ENCODE assay signal across 8 cellular contexts in the genomic region with DNA sequence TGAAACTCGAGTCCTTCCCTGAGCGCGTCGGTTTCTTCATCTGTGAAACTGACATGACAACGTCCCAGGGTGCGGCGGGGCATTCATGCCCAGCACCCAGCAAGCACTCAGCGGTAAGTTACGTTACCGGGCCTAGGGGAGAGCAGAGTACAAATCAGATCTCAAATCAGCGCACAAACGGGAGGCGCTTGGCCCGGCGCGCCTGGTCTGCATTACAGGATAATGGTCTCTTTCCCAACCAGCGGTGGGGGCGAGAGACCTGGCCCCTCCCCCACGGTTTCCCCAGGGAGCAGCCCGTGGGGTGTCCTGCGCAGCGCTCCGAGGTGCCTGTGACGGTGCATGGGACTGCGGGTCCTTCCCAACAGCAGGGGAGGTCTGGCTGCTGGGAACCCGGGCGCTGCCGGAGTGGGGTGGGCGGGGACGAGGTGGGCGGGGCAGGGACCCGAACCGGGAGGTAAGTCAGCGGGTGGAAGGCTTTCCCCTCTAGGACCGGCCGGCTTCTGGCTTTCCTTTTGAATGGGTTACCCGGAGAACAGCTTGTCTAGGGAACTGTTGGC. TPM values are rescaled to one million over a fixed set of nuclear protein-coding genes. Genes with fewer than 3 reads are reported as not detected.
DNase-seq lines count a peak whose midpoint lies in the region; ATAC-seq, FAIRE-seq and TF ChIP-seq lines count a peak whose summit lies in the region.

No MANE protein-coding gene starts in this region.

- POLR2A ChIA-PET in K562 (lab: Yijun Ruan, JAX), result interaction anchor here (0.5 kb wide), 1 partner anchor 373 kb away, joined by 3 read pairs; no protein-coding TSS in a partner anchor

- H3K27me3 ChIP-seq in K562 (ENCODE audit: control insufficient read depth in 2 of 2, insufficient read depth in 2 of 2, low read length in 2 of 2) (peaks cover 26 to 91% of the 10 kb centered on the region in 2 experiments), kidney epithelial cell (ENCODE audit: control insufficient read depth, insufficient read depth, low read length) (no peaks in the 10 kb centered on the region), testis (no peaks in the 10 kb centered on the region)
- peaks cover 24% of the 10 kb centered on the region for H3K27me3 ChIP-seq in effector memory CD4-positive, alpha-beta T cell (replicated peaks; ENCODE audit: control insufficient read depth, insufficient read depth, low read length, poor library complexity, severe bottlenecking)

- no peak overlapping the region for H2AFZ ChIP-seq in K562 (ENCODE audit: low read depth, low read length)

- TF ChIP-seq POLR2A in K562 (conservative IDR thresholded peaks at IDR 0.05) (no peak), testis (IDR thresholded peaks at IDR 0.05) (no peak)

- DNase-seq in Right ventricle myocardium superior (peak; percentile 46), Right ventricle myocardium inferior (ENCODE audit: missing footprints) (no peak), K562 (ENCODE audit: extremely low read depth in 1 of 4, low spot score in 3 of 4) (peak in 2 of 4 experiments; percentile 54 to 63), kidney epithelial cell (ENCODE audit: low read depth) (no peak), testis (peak; percentile 25), retina (no peak), NCI-H2081 treated with DMSO at 0.1 percent for 48 hours (lab: John Stamatoyannopoulos, UW) (no peak)
- DNase-seq in effector memory CD4-positive, alpha-beta T cell, result no peak

- intact Hi-C loops in Right ventricle myocardium superior (cut with DNase I), result loop anchor here (10.0 kb wide), 1 partner anchor 150 kb away; no protein-coding TSS in a partner anchor
- intact Hi-C loops in Right ventricle myocardium inferior (cut with DNase I), result loop anchor here (5.0 to 10.0 kb wide), 2 partner anchors 58 to 150 kb away; no protein-coding TSS in a partner anchor
- intact Hi-C loops in K562 (cut with micrococcal nuclease), result loop anchor here (10.0 kb wide), 1 partner anchor 280 kb away; the partner anchor contains the start of gene CTRC
- intact Hi-C loops in testis (cut with DNase I; ENCODE audit: low total_unique reads), result loop anchor here (10.0 kb wide), 1 partner anchor 120 kb away; no protein-coding TSS in a partner anchor

- no peaks in the 10 kb centered on the region for H3K9me1 ChIP-seq in K562 (ENCODE audit: control insufficient read depth, insufficient read depth, low read length)

- 0 out of 2 replicates have a peak, but pooled peaks cover 7% of the 10 kb centered on the region for H4K20me1 ChIP-seq in K562 (replicated peaks; ENCODE audit: control insufficient read depth, insufficient read depth, low read length)

- TF ChIP-seq EP300 in K562 (IDR thresholded peaks at IDR 0.05; ENCODE audit: low read length), result no peak

- H3K9ac ChIP-seq in K562 (ENCODE audit: insufficient read depth in 1 of 2, low read depth in 2 of 2, low read length in 2 of 2), result peak overlapping the region in 1 of 2 experiments; percentile 42; a peak in 1 of 4 replicates

- H3K4me2 ChIP-seq in K562 (ENCODE audit: insufficient read depth, low read length), result peak overlapping the region; percentile 51; the same call in 1 of the 2 replicates

- TF ChIP-seq CTCF in K562 (IDR thresholded peaks at IDR 0.05 in 2 of 3, conservative IDR thresholded peaks at IDR 0.05 in 1 of 3; ENCODE audit: insufficient read depth in 2 of 3, low read depth in 1 of 3, low read length in 3 of 3), result no peak
- no peak for TF ChIP-seq CTCF in kidney epithelial cell (IDR thresholded peaks at IDR 0.05; ENCODE audit: insufficient read depth, low read length, poor library complexity, severe bottlenecking)
- no peak for TF ChIP-seq CTCF in testis (IDR thresholded peaks at IDR 0.05)

- H3K27ac ChIP-seq in K562 (ENCODE audit: extremely low read depth, low read depth, low read length), result no peak overlapping the region
- peak overlapping the region in 1 of 2 donors; percentile 26 for H3K27ac ChIP-seq in testis
- H3K27ac ChIP-seq in effector memory CD4-positive, alpha-beta T cell (ENCODE audit: insufficient read depth, low read length, poor library complexity, severe bottlenecking), result no peak overlapping the region

- no peak for ATAC-seq in Right ventricle myocardium superior (ENCODE audit: poor library complexity)
- ATAC-seq in Right ventricle myocardium inferior, result no peak
- no peak; the same call in 2 of the 3 replicates for ATAC-seq in K562

- H3K9me3 ChIP-seq in K562 (replicated peaks; ENCODE audit: control insufficient read depth, insufficient read depth, low read depth, low read length), result no peaks in the 10 kb centered on the region
- no peaks in the 10 kb centered on the region for H3K9me3 ChIP-seq in testis
- no peaks in the 10 kb centered on the region for H3K9me3 ChIP-seq in effector memory CD4-positive, alpha-beta T cell (ENCODE audit: control insufficient read depth, low read length)

- H3K4me3 ChIP-seq in K562, result no peak overlapping the region
- H3K4me3 ChIP-seq in kidney epithelial cell (ENCODE audit: low read depth, low read length), result peak overlapping the region; percentile 75
- H3K4me3 ChIP-seq in testis, result peak overlapping the region; percentile 64 to 74
- H3K4me3 ChIP-seq in effector memory CD4-positive, alpha-beta T cell (ENCODE audit: insufficient read depth, low read depth, low read length, poor library complexity, severe bottlenecking), result no peak overlapping the region

- in situ Hi-C loops in K562 (cut with MboI), result loop anchor here (5.0 kb wide), 2 partner anchors 103 to 278 kb away; no protein-coding TSS in a partner anchor

- peaks cover 6 to 26% of the 10 kb centered on the region in 2 experiments for H3K4me1 ChIP-seq in K562 (replicated peaks in 1 of 2; ENCODE audit: control insufficient read depth in 2 of 2, insufficient read depth in 2 of 2, low read length in 2 of 2)
- peaks cover 14% of the 10 kb centered on the region for H3K4me1 ChIP-seq in testis
- peaks cover 9% of the 10 kb centered on the region for H3K4me1 ChIP-seq in effector memory CD4-positive, alpha-beta T cell (ENCODE audit: control insufficient read depth, insufficient read depth, low read length, poor library complexity, severe bottlenecking)

- WGBS in K562 (ENCODE audit: insufficient coverage, low coverage, missing lambda C conversion rate), result 10% methylated on average over 36 of the region's 37 CpGs
- WGBS in testis, 2 donors, result 1 to 12% methylated on average over 11 to 36 of the region's 37 CpGs

- H3K36me3 ChIP-seq in K562 (ENCODE audit: control insufficient read depth, insufficient read depth, low read length), result no peaks in the 10 kb centered on the region
- peaks cover 1% of the 10 kb centered on the region for H3K36me3 ChIP-seq in kidney epithelial cell (ENCODE audit: control insufficient read depth, insufficient read depth, low read length)
- H3K36me3 ChIP-seq in testis (ENCODE audit: low read depth, missing control alignments), result no peaks in the 10 kb centered on the region
- H3K36me3 ChIP-seq in effector memory CD4-positive, alpha-beta T cell (ENCODE audit: control insufficient read depth, insufficient read depth, low read length), result no peaks in the 10 kb centered on the region

- H3K79me2 ChIP-seq in K562 (ENCODE audit: control insufficient read depth, insufficient read depth, low read length), result no peaks in the 10 kb centered on the region

- FAIRE-seq in K562 (lab: Jason Lieb, UNC), result no peak

- no TSS peak for BruUV-seq in K562 (replicated peaks; lab: Mats Ljungman, UMichigan)

- TF ChIP-seq RAD21 in K562 (CRISPR knock-in tag; conservative IDR thresholded peaks at IDR 0.05 in 1 of 2, IDR thresholded peaks at IDR 0.05 in 1 of 2), result no peak

- CTCF ChIA-PET in K562 (lab: Yijun Ruan, JAX; ENCODE audit: low intra/inter-chr PET ratio), result no interaction called here

TF ChIP-seq in K562, 482 proteins besides CTCF, POLR2A, EP300 and RAD21 (continues in another document):
- TF ChIP-seq ATF1 (CRISPR knock-in tag; IDR thresholded peaks at IDR 0.05), result no peak
- TF ChIP-seq ATF1 (tag; IDR thresholded peaks at IDR 0.05), result 0 out of 2 replicates have a peak, but pooled peaks have one; percentile 4
- no peak for TF ChIP-seq ARHGAP35 (IDR thresholded peaks at IDR 0.05; ENCODE audit: partially characterized antibody)
- TF ChIP-seq E2F3 (CRISPR knock-in tag; IDR thresholded peaks at IDR 0.05), result no peak
- TF ChIP-seq TAF9B (IDR thresholded peaks at IDR 0.05; ENCODE audit: partially characterized antibody), result no peak

RNA-seq across cellular contexts. Expression of gene TMEM51, which starts 1.0 kb away (rescaled TPM):
- total RNA-seq in Right ventricle myocardium superior, result 3.4 TPM
- total RNA-seq in Right ventricle myocardium inferior, result 4.7 TPM
- not detected in 2 replicates for total RNA-seq in K562 (2011; cell fraction: chromatin; rRNA removed; ENCODE audit: low replicate concordance)
- 0.50 and 0.53 TPM in 2 replicates for total RNA-seq in K562 (2011; cell fraction: nucleolus; rRNA removed)
- 0.37 TPM in 1 of 2 replicates, not detected in the other for total RNA-seq in K562 (2011; cell fraction: nucleoplasm; rRNA removed)
- total RNA-seq in K562 (2014; rRNA removed), result 0.95 and 1.1 TPM in 2 replicates
- 0.16 and 0.55 TPM in 2 replicates for total RNA-seq in K562 (2014; rRNA removed; fragmentation: Illumina TruSeq; extraction: Trizol)
- total RNA-seq in K562 (2015; rRNA removed; fragmentation: Illumina TruSeq; extraction: Trizol), result 0.58 and 0.64 TPM in 2 replicates
- total RNA-seq in K562 (2021), result 0.80 and 1.0 TPM in 2 replicates
- polyA plus RNA-seq in K562 (2011; rRNA removed), result 0.13 and 0.49 TPM in 2 replicates
- polyA plus RNA-seq in K562 (2011; cell fraction: cytosol; rRNA removed), result 0.33 and 0.47 TPM in 2 replicates
- 0.21 and 0.34 TPM in 2 replicates for polyA plus RNA-seq in K562 (2011; cell fraction: nucleus; rRNA removed)
- polyA plus RNA-seq in K562 (2012), result 1.5 and 1.7 TPM in 2 replicates
- 0.88 and 0.94 TPM in 2 replicates for polyA plus RNA-seq in K562 (2014; fragmentation: Illumina TruSeq; extraction: Trizol)
- polyA plus RNA-seq in K562 (2014; fragmentation: Nextera tagmentation; extraction: Ambion mirVana), result under 1 TPM; 0.06 to 0.07 TPM
- 0.62 and 1.4 TPM in 2 replicates for polyA plus RNA-seq in K562 (2014; rRNA removed)
- 0.15 TPM in 1 of 2 replicates, not detected in the other for polyA minus RNA-seq in K562 (2011; rRNA and poly(A)+ RNA removed)
- 0.73 TPM in 1 of 2 replicates, not detected in the other for polyA minus RNA-seq in K562 (2011; cell fraction: cytosol; rRNA and poly(A)+ RNA removed)
- polyA minus RNA-seq in K562 (2011; cell fraction: nucleus; rRNA and poly(A)+ RNA removed), result 0.44 TPM in 1 of 2 replicates, not detected in the other
- total RNA-seq in kidney epithelial cell, result 71.7 and 82.3 TPM in 2 replicates
- 1 to 10 TPM; 5.3 to 7.9 TPM for total RNA-seq in testis
- polyA plus RNA-seq in testis (ENCODE audit: insufficient read depth, low read depth, low replicate concordance), result 5.3 TPM

Comparison
In these comparisons a context has a peak if more than half of its experiments do, and no peak if none do; other contexts are left out.
1. DNase-seq: peak in Right ventricle myocardium superior (single experiment) and testis (single experiment); none in Right ventricle myocardium inferior (single experiment), kidney epithelial cell (single experiment), retina (single experiment), NCI-H2081 treated with DMSO at 0.1 percent for 48 hours (single experiment) and effector memory CD4-positive, alpha-beta T cell (0 of 3).
2. H3K4me3 ChIP-seq: peak in kidney epithelial cell (single experiment) and testis (2 of 2); none in K562 (single experiment) and effector memory CD4-positive, alpha-beta T cell (single experiment).